Comparison of ENCODE assay signal across 19 cellular contexts in genomic region chr17:65071861-65072260, GRCh38. TPM values are rescaled to one million over a fixed set of nuclear protein-coding genes. Genes with fewer than 3 reads are reported as not detected.
DNase-seq lines count a peak whose midpoint lies in the region; ATAC-seq and TF ChIP-seq lines count a peak whose summit lies in the region.
"Had no signal": no experiment of that assay in that cellular context is flagged by ENCODE, and none has a peak within 500 bp of the region (broad histone marks: within the 10 kb centered on the region; RNA-seq: fewer than 3 reads in every experiment).

No MANE protein-coding gene starts in this region.

- WGBS in esophagus muscularis mucosa: 68% methylated on average over 2 of the region's 2 CpGs

- ATAC-seq in Right ventricle myocardium inferior (peak; percentile 36), RWPE2 (ENCODE audit: low read depth) (peak; percentile 96), HG02973 (IDR thresholded peaks at IDR 0.05; ENCODE audit: unreplicated experiment) (no peak)
- ATAC-seq: activated naive CD4-positive, alpha-beta T cell treated with anti-CD3 and anti-CD28 coated beads, Interleukin-2, amount 50 U/mL, for 72 hours had no signal

- H3K27me3 Mint-ChIP-seq in Calu3 (ENCODE audit: unreplicated experiment): no peaks in the 10 kb centered on the region
- H3K27me3 Mint-ChIP-seq: activated T-cell treated with anti-CD3 and anti-CD28 coated beads, Interleukin-2, amount 50 U/mL, for 24 hours; CD4-positive, alpha-beta memory T cell; stimulated activated naive CD8-positive, alpha-beta T cell treated with anti-CD3 and anti-CD28 coated beads, Interleukin-15, Interleukin-2, amounts not matched to agents 100 ng/mL and 50 ng/mL, for 24 hours had no signal

- no peak for TF ChIP-seq POLR2A in esophagus muscularis mucosa (IDR thresholded peaks at IDR 0.05; ENCODE audit: low read depth)

- no peak for TF ChIP-seq EP300 in esophagus muscularis mucosa (IDR thresholded peaks at IDR 0.05)

- no peaks in the 10 kb centered on the region for H3K36me3 Mint-ChIP-seq in Calu3 (ENCODE audit: insufficient read depth, unreplicated experiment)
- H3K36me3 Mint-ChIP-seq: activated naive CD4-positive, alpha-beta T cell treated with anti-CD3 and anti-CD28 coated beads, Interleukin-2, amount 50 U/mL, for 72 hours; CD4-positive, alpha-beta memory T cell had no signal

- H3K27me3 ChIP-seq in RWPE2 (ENCODE audit: insufficient read depth, poor library complexity, severe bottlenecking): no peaks in the 10 kb centered on the region
- no peaks in the 10 kb centered on the region for H3K27me3 ChIP-seq in esophagus muscularis mucosa
- H3K27me3 ChIP-seq: brain microvascular endothelial cell had no signal

- H3K9me3 Mint-ChIP-seq in Calu3 (ENCODE audit: low read depth, unreplicated experiment): no peaks in the 10 kb centered on the region
- H3K9me3 Mint-ChIP-seq: activated naive CD4-positive, alpha-beta T cell treated with anti-CD3 and anti-CD28 coated beads, Interleukin-2, amount 50 U/mL, for 72 hours; activated T-cell treated with anti-CD3 and anti-CD28 coated beads, Interleukin-2, amount 50 U/mL, for 24 hours; stimulated activated naive CD8-positive, alpha-beta T cell treated with anti-CD3 and anti-CD28 coated beads, Interleukin-15, Interleukin-2, amounts not matched to agents 100 ng/mL and 50 ng/mL, for 24 hours had no signal

- H3K9me3 ChIP-seq in RWPE2 (ENCODE audit: severe bottlenecking) (no peaks in the 10 kb centered on the region), esophagus muscularis mucosa (no peaks in the 10 kb centered on the region)
- H3K9me3 ChIP-seq: HAP-1 had no signal

- DNase-seq in Right ventricle myocardium inferior (ENCODE audit: missing footprints) (no peak), cardiac septum (ENCODE audit: low spot score) (no peak), RWPE2 (ENCODE audit: low spot score) (peak; percentile 39), glomerular visceral epithelial cell (ENCODE audit: extremely low spot score) (peak; percentile 73), stromal cell of bone marrow (ENCODE audit: low read depth) (peak; percentile 28), Calu3 (no peak), esophagus muscularis mucosa (ENCODE audit: extremely low spot score) (no peak)
- DNase-seq: activated CD4-positive, alpha-beta T cell treated with anti-CD3 and anti-CD28 coated beads, Interleukin-2, amount 50 U/mL, for 4 hours; activated T-cell treated with anti-CD3 and anti-CD28 coated beads, Interleukin-2, amount 50 U/mL, for 24 hours; brain microvascular endothelial cell; CD4-positive, alpha-beta memory T cell; dermis blood vessel endothelial cell; NCI-H1105; NCI-H748 treated with DMSO at 0.1 percent for 48 hours; PC-9 had no signal

- peaks cover 25% of the 10 kb centered on the region for H3K4me1 Mint-ChIP-seq in Calu3 (ENCODE audit: low read depth, unreplicated experiment)
- H3K4me1 Mint-ChIP-seq: CD4-positive, alpha-beta memory T cell had no signal

- H3K4me3 Mint-ChIP-seq in Calu3 (ENCODE audit: low read depth, unreplicated experiment): no peak overlapping the region
- H3K4me3 Mint-ChIP-seq: activated T-cell treated with anti-CD3 and anti-CD28 coated beads, Interleukin-2, amount 50 U/mL, for 24 hours; CD4-positive, alpha-beta memory T cell; stimulated activated naive CD8-positive, alpha-beta T cell treated with anti-CD3 and anti-CD28 coated beads, Interleukin-15, Interleukin-2, amounts not matched to agents 100 ng/mL and 50 ng/mL, for 24 hours had no signal

- H3K4me3 ChIP-seq in RWPE2 (ENCODE audit: severe bottlenecking): no peak overlapping the region
- H3K4me3 ChIP-seq in esophagus muscularis mucosa: no peak overlapping the region
- H3K4me3 ChIP-seq: HAP-1, PC-9 had no signal

- H3K27ac ChIP-seq in RWPE2 (ENCODE audit: poor library complexity, severe bottlenecking) (no peak overlapping the region), esophagus muscularis mucosa (replicated peaks in 1 of 4) (no peak overlapping the region)
- H3K27ac ChIP-seq: brain microvascular endothelial cell, PC-9 had no signal

- CTCF ChIA-PET in Calu3 (lab: Charles Lee): interaction anchor here (0.5 to 1.0 kb wide), 2 partner anchors 40 to 496 kb away, joined by 3 to 5 read pairs; no protein-coding TSS in a partner anchor

- no peak for TF ChIP-seq CTCF in RWPE2 (IDR thresholded peaks at IDR 0.05; ENCODE audit: poor library complexity, severe bottlenecking)
- no peak for TF ChIP-seq CTCF in Calu3 (IDR thresholded peaks at IDR 0.05; ENCODE audit: unreplicated experiment)
- TF ChIP-seq CTCF in esophagus muscularis mucosa (IDR thresholded peaks at IDR 0.05): no peak

- intact Hi-C loops in Right ventricle myocardium inferior (cut with DNase I): no loop called here
- intact Hi-C loops in cardiac septum (cut with DNase I): no loop called here
- intact Hi-C loops in Calu3 (cut with micrococcal nuclease; ENCODE audit: unreplicated experiment): no loop called here
- intact Hi-C loops in esophagus muscularis mucosa (cut with DNase I): no loop called here

- H3K36me3 ChIP-seq in RWPE2 (ENCODE audit: low read depth) (no peaks in the 10 kb centered on the region), esophagus muscularis mucosa (no peaks in the 10 kb centered on the region)
- H3K36me3 ChIP-seq: brain microvascular endothelial cell, HAP-1 had no signal

- BruUV-seq in Calu3 (replicated peaks; lab: Mats Ljungman, UMichigan): no TSS peak

- no peak overlapping the region for H3K27ac Mint-ChIP-seq in Calu3 (ENCODE audit: unreplicated experiment)
- H3K27ac Mint-ChIP-seq: activated naive CD4-positive, alpha-beta T cell treated with anti-CD3 and anti-CD28 coated beads, Interleukin-2, amount 50 U/mL, for 72 hours; activated T-cell treated with anti-CD3 and anti-CD28 coated beads, Interleukin-2, amount 50 U/mL, for 24 hours; stimulated activated naive CD8-positive, alpha-beta T cell treated with anti-CD3 and anti-CD28 coated beads, Interleukin-15, Interleukin-2, amounts not matched to agents 100 ng/mL and 50 ng/mL, for 24 hours had no signal

- peaks cover 4% of the 10 kb centered on the region for H3K4me1 ChIP-seq in RWPE2 (ENCODE audit: insufficient read depth, poor library complexity, severe bottlenecking)
- H3K4me1 ChIP-seq in esophagus muscularis mucosa: peaks cover 20 to 26% (median 24%) of the 10 kb centered on the region in 4 donors
- H3K4me1 ChIP-seq: HAP-1 had no signal

RNA-seq across cellular contexts. Expression of gene GNA13, which starts 15.3 kb away (rescaled TPM):
- total RNA-seq in Right ventricle myocardium inferior (22.1 TPM), cardiac septum (19.0 TPM), Calu3 (2022) (15.7 and 18.2 TPM in 2 replicates), esophagus muscularis mucosa (10 to 100 TPM; 54.2 to 79.6 (median 69.2) TPM)

Comparison
In these comparisons a context has a peak if more than half of its experiments do, and no peak if none do; other contexts are left out.
1. DNase-seq: peak in RWPE2 (single experiment), glomerular visceral epithelial cell (single experiment) and stromal cell of bone marrow (single experiment); none in Right ventricle myocardium inferior (single experiment), cardiac septum (single experiment), Calu3 (single experiment) and esophagus muscularis mucosa (single experiment).